In the genomic region with DNA sequence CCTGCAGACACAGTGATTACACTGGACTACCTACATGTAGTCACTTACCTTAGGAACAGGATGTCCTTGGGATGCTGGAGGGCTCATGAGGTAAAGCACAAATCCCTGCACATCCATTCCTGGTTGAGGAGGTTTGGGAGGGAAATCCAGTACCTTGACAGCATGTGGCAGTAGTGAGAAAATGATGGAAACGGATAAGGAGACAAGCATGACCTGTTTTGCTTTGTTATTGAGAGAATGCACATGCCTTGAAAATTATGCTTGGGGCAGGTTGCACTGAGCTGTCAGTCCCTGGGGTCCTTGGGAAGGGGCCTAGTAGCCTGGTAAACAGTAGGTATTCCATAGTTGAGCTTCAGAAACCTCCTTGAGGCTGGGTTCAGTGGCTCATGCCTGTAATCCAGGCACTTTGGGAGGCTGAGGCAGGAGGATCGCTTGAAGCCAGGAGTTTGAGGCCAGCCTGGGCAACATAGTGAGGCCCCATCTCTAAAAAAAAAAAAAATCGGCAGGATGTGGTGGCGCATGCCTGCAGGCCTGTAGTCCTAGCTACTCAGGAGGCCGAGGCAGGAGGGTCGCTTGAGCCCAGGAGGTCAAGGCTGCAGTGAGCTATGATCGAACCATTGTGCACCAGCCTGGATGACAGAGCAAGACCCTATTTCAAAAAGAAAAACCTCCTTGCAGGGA, we compare ENCODE assay signal across 14 cellular contexts. TPM values are rescaled to one million over a fixed set of nuclear protein-coding genes. Genes with fewer than 3 reads are reported as not detected.
DNase-seq lines count a peak whose midpoint lies in the region; ATAC-seq and TF ChIP-seq lines count a peak whose summit lies in the region.
"Had no signal": no experiment of that assay in that cellular context is flagged by ENCODE, and none has a peak within 500 bp of the region (broad histone marks: within the 10 kb centered on the region; RNA-seq: fewer than 3 reads in every experiment).

No MANE protein-coding gene starts in this region.

- H3K36me3 Mint-ChIP-seq in stimulated activated naive CD8-positive, alpha-beta T cell treated with anti-CD3 and anti-CD28 coated beads, Interleukin-15, Interleukin-2, amounts not matched to agents 100 ng/mL and 50 ng/mL, for 24 hours (ENCODE audit: low read depth) = no peaks in the 10 kb centered on the region

- H3K9me3 ChIP-seq in liver (ENCODE audit: control insufficient read depth in 4 of 4, low read length in 3 of 4) (no peaks in the 10 kb centered on the region), Peyer's patch (no peaks in the 10 kb centered on the region)

- TF ChIP-seq POLR2A in Peyer's patch (IDR thresholded peaks at IDR 0.05) = no peak

- H3K27me3 ChIP-seq in liver (ENCODE audit: control insufficient read depth in 4 of 4, insufficient read depth in 4 of 4, low read length in 3 of 4) (no peaks in the 10 kb centered on the region), Peyer's patch (no peaks in the 10 kb centered on the region)

- H3K4me1 ChIP-seq in liver (ENCODE audit: control insufficient read depth in 4 of 4, insufficient read depth in 4 of 4, low read length in 3 of 4) (peaks cover 7 to 41% (median 32%) of the 10 kb centered on the region in 4 donors), Peyer's patch (peaks cover 0 to 36% (median 6%) of the 10 kb centered on the region in 4 donors)

- WGBS in liver = 78% methylated on average over 7 of the region's 7 CpGs

- peaks cover 5% of the 10 kb centered on the region for H3K27me3 Mint-ChIP-seq in stimulated activated naive CD8-positive, alpha-beta T cell treated with anti-CD3 and anti-CD28 coated beads, Interleukin-15, Interleukin-2, amounts not matched to agents 100 ng/mL and 50 ng/mL, for 24 hours
- peaks cover 32% of the 10 kb centered on the region for H3K27me3 Mint-ChIP-seq in stimulated activated naive CD8-positive, alpha-beta T cell treated with anti-CD3 and anti-CD28 coated beads, Interleukin-15, amount 100 ng/mL, for 72 hours

- no peaks in the 10 kb centered on the region for H3K9me3 Mint-ChIP-seq in stimulated activated naive CD8-positive, alpha-beta T cell treated with anti-CD3 and anti-CD28 coated beads, Interleukin-15, Interleukin-2, amounts not matched to agents 100 ng/mL and 50 ng/mL, for 24 hours
- no peaks in the 10 kb centered on the region for H3K9me3 Mint-ChIP-seq in stimulated activated naive CD8-positive, alpha-beta T cell treated with anti-CD3 and anti-CD28 coated beads, Interleukin-15, amount 100 ng/mL, for 72 hours
- H3K9me3 Mint-ChIP-seq: activated T-cell treated with anti-CD3 and anti-CD28 coated beads, Interleukin-2, amount 50 U/mL, for 4 hours had no signal

- H3K9ac ChIP-seq in liver (ENCODE audit: low read depth in 1 of 2, low read length in 2 of 2) = no peak overlapping the region
- H3K9ac ChIP-seq: parathyroid adenoma had no signal

- no peak overlapping the region for H3K4me3 Mint-ChIP-seq in stimulated activated naive CD8-positive, alpha-beta T cell treated with anti-CD3 and anti-CD28 coated beads, Interleukin-15, Interleukin-2, amounts not matched to agents 100 ng/mL and 50 ng/mL, for 24 hours
- no peak overlapping the region for H3K4me3 Mint-ChIP-seq in stimulated activated naive CD8-positive, alpha-beta T cell treated with anti-CD3 and anti-CD28 coated beads, Interleukin-15, amount 100 ng/mL, for 72 hours

- H3K4me3 ChIP-seq in WI38 (ENCODE audit: low read depth, low read length) = peak overlapping the region; percentile 81; the same call in 1 of the 2 replicates
- no peak overlapping the region for H3K4me3 ChIP-seq in liver (ENCODE audit: low read depth in 1 of 3, low read length in 3 of 3)
- no peak overlapping the region for H3K4me3 ChIP-seq in Peyer's patch

- ATAC-seq in stimulated activated naive CD8-positive, alpha-beta T cell treated with anti-CD3 and anti-CD28 coated beads, Interleukin-15, amount 100 ng/mL, for 72 hours = no peak
- ATAC-seq in HG03342 (IDR thresholded peaks at IDR 0.05; ENCODE audit: unreplicated experiment) = no peak
- ATAC-seq in HG02852 (IDR thresholded peaks at IDR 0.05; ENCODE audit: unreplicated experiment) = no peak
- ATAC-seq: activated T-cell treated with anti-CD3 and anti-CD28 coated beads, Interleukin-2, amount 50 U/mL, for 4 hours had no signal

- H3K4me1 Mint-ChIP-seq in stimulated activated naive CD8-positive, alpha-beta T cell treated with anti-CD3 and anti-CD28 coated beads, Interleukin-15, Interleukin-2, amounts not matched to agents 100 ng/mL and 50 ng/mL, for 24 hours (ENCODE audit: low read depth) = peaks cover 20% of the 10 kb centered on the region
- peaks cover 51% of the 10 kb centered on the region for H3K4me1 Mint-ChIP-seq in stimulated activated naive CD8-positive, alpha-beta T cell treated with anti-CD3 and anti-CD28 coated beads, Interleukin-15, amount 100 ng/mL, for 72 hours

- no peaks in the 10 kb centered on the region for H3K36me3 ChIP-seq in liver (ENCODE audit: control insufficient read depth in 4 of 4, insufficient read depth in 3 of 4, low read depth in 1 of 4, low read length in 3 of 4)
- H3K36me3 ChIP-seq in Peyer's patch = no peaks in the 10 kb centered on the region

- no peak for DNase-seq in stimulated activated naive CD8-positive, alpha-beta T cell treated with anti-CD3 and anti-CD28 coated beads, Interleukin-15, amount 100 ng/mL, for 72 hours
- DNase-seq in Peyer's patch (no peak), DMS114 treated with DMSO at 0.1 percent for 48 hours (lab: John Stamatoyannopoulos, UW; ENCODE audit: unreplicated experiment) (no peak)
- DNase-seq: activated T-cell treated with anti-CD3 and anti-CD28 coated beads, Interleukin-2, amount 50 U/mL, for 4 hours; central memory CD4-positive, alpha-beta T cell; NCI-H187 treated with DMSO at 0.1 percent for 48 hours had no signal

- peak overlapping the region; percentile 14 for H3K27ac Mint-ChIP-seq in stimulated activated naive CD8-positive, alpha-beta T cell treated with anti-CD3 and anti-CD28 coated beads, Interleukin-15, Interleukin-2, amounts not matched to agents 100 ng/mL and 50 ng/mL, for 24 hours
- H3K27ac Mint-ChIP-seq in stimulated activated naive CD8-positive, alpha-beta T cell treated with anti-CD3 and anti-CD28 coated beads, Interleukin-15, amount 100 ng/mL, for 72 hours = peak overlapping the region in 1 of 2 donors; percentile 36

- peak in 1 of 2 donors; percentile 40 for TF ChIP-seq RAD21 in liver (IDR thresholded peaks at IDR 0.05)

- no peak for TF ChIP-seq CTCF in WI38 (IDR thresholded peaks at IDR 0.05; ENCODE audit: low read depth, low read length)
- TF ChIP-seq CTCF in liver (IDR thresholded peaks at IDR 0.05; ENCODE audit: low read depth, low read length, missing input control) = peak; percentile 9
- no peak for TF ChIP-seq CTCF in Peyer's patch (IDR thresholded peaks at IDR 0.05)

- H3K27ac ChIP-seq in liver (ENCODE audit: low read depth in 1 of 2, low read length in 2 of 2) = no peak overlapping the region
- no peak overlapping the region for H3K27ac ChIP-seq in Peyer's patch

TF ChIP-seq in liver, 16 proteins besides CTCF, POLR2A, EP300 and RAD21:
- no peak for TF ChIP-seq TAF1 (conservative IDR thresholded peaks at IDR 0.05)

RNA-seq across cellular contexts. Expression of a gene that starts 2.0 kb away (rescaled TPM):
- total RNA-seq in liver (10 to 100 TPM in 1 of 2 donors, 1 to 10 TPM in 1; 4.4 to 13.9 TPM), Peyer's patch (10 to 100 TPM; 11.0 to 74.5 (median 32.0) TPM)
- 10 to 100 TPM in 1 of 2 donors, 1 to 10 TPM in 1; 2.4 to 13.4 TPM for polyA plus RNA-seq in liver

RNA-seq across cellular contexts. Expression of a gene that starts 14.9 kb away (rescaled TPM):
- total RNA-seq in liver (100 to 1,000 TPM in 1 of 2 donors, 10 to 100 TPM in 1; 23.7 to 454 TPM), Peyer's patch (1 to 10 TPM in 1 of 4 donors, under 1 TPM in 1, not detected in 2; 0.54 to 1.2 TPM)
- 100 to 1,000 TPM; 128 to 469 TPM for polyA plus RNA-seq in liver
- total RNA-seq: activated T-cell treated with anti-CD3 and anti-CD28 coated beads, Interleukin-2, amount 50 U/mL, for 4 hours; temporal lobe had no signal
- polyA plus RNA-seq: fibroblast of lung had no signal

Comparison
In these comparisons a context has a peak if more than half of its experiments do, and no peak if none do; other contexts are left out.
1. RNA of a gene that starts 14.9 kb away (total RNA-seq): 23.7 to 454 TPM in liver; 0.54 to 1.2 TPM in Peyer's patch; every median in the first group is over 10 times any median in the second.